ENCODE assay signal across 26 cellular contexts in the genomic region with DNA sequence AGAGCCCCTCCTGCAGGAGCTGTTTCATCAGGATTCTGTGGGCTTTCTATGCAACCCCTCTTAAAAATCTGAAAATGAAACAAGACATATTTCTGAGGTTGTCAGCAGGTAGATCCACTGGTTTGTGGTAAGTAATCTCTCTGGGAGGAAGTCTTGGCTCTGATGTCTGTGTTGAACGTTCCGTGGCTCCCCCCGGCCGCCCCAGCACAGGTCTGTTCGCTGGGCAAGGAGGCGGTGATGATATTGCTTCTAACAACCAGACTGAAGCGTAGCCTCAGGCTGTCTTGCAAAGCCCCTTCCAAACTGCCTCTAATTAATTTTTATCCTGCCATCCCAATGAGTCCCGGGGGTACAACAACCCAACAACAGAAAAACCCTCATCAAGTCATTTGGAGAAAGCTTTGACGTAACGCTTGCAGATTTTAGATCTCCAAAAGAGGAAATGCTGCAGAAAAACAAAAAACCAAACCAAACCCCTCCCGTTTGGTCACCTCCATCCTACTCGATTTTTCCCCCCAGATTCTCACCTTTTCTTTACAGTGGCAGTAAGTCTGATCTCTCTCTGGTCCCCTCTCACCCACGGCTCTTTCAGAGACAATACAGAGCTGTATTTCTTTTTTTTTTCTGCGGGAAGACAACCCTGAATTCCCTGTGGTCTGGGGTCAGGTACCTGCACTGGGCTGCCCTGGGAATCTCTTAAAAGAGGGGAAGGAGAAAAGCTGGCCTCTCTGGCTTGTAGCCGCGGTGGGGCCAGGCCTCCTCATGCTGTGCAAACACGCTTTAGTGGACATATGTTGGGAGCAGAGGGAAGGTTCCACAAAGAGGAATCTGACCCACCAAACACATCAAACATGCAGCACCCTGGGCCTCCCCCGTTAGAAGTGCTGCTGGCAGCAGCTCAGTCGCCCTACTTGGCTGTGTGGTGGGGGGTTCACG.
"Had no signal": no experiment of that assay in that cellular context is flagged by ENCODE, and none has a peak within 500 bp of the region (broad histone marks: within the 10 kb centered on the region; RNA-seq: fewer than 3 reads in every experiment).

No MANE protein-coding gene starts in this region.

- H3K36me3 ChIP-seq: heart right ventricle, sigmoid colon, thyroid gland, upper lobe of right lung, WERI-Rb-1 had no signal

- H3K4me1 Mint-ChIP-seq: activated naive CD8-positive, alpha-beta T cell treated with anti-CD3 and anti-CD28 coated beads, Interleukin-2, amount 50 U/mL, for 24 hours; memory B cell; T-cell had no signal

- H3K4me3 ChIP-seq: body of pancreas, heart right ventricle, sigmoid colon, smooth muscle cell, thyroid gland, upper lobe of right lung had no signal

- H3K27me3 Mint-ChIP-seq: activated naive CD8-positive, alpha-beta T cell treated with anti-CD3 and anti-CD28 coated beads, Interleukin-2, amount 50 U/mL, for 24 hours; T-cell had no signal

- H3K4me1 ChIP-seq: body of pancreas, sigmoid colon, thyroid gland, upper lobe of right lung had no signal

- ATAC-seq: activated CD8-positive, alpha-beta T cell treated with anti-CD3 and anti-CD28 coated beads, Interleukin-2, amount 10 ng/mL, durations not matched to agents 7 days and 5 days; activated naive CD8-positive, alpha-beta T cell treated with anti-CD3 and anti-CD28 coated beads, Interleukin-2, amount 50 U/mL, for 24 hours; body of pancreas; heart right ventricle; left colon; T-cell; upper lobe of right lung had no signal

- H3K27ac ChIP-seq: body of pancreas, heart right ventricle, sigmoid colon, thyroid gland, upper lobe of right lung, WERI-Rb-1 had no signal

- H3K9me3 Mint-ChIP-seq: activated naive CD8-positive, alpha-beta T cell treated with anti-CD3 and anti-CD28 coated beads, Interleukin-2, amount 50 U/mL, for 24 hours; activated T-helper 1 cell treated with anti-CD3 and anti-CD28 coated beads, Interleukin-12 subunit alpha, Interleukin-12 subunit beta, Interleukin-2, Interleukin-4 antibody, amounts not matched to agents 30 ng/mL and 10 ng/mL and 1 ng/mL, durations not matched to agents 14 hours and 24 hours and 36 hours; memory B cell; nephron; stimulated activated naive CD8-positive, alpha-beta T cell treated with anti-CD3 and anti-CD28 coated beads, Interleukin-15, Interleukin-2, amounts not matched to agents 100 ng/mL and 50 ng/mL, for 24 hours; T-cell; T-helper 2 cell treated with Interferon-gamma antibody and Interleukin-4, amounts not matched to agents 5 μg/mL and 100 μg/mL, for 36 hours had no signal

- H3K27ac Mint-ChIP-seq: activated CD8-positive, alpha-beta T cell treated with anti-CD3 and anti-CD28 coated beads, Interleukin-2, amount 10 ng/mL, durations not matched to agents 7 days and 5 days; activated naive CD8-positive, alpha-beta T cell treated with anti-CD3 and anti-CD28 coated beads, Interleukin-2, amount 50 U/mL, for 24 hours; activated T-helper 1 cell treated with anti-CD3 and anti-CD28 coated beads, Interleukin-12 subunit alpha, Interleukin-12 subunit beta, Interleukin-2, Interleukin-4 antibody, amounts not matched to agents 30 ng/mL and 10 ng/mL and 1 ng/mL, durations not matched to agents 14 hours and 24 hours and 36 hours; memory B cell; stimulated activated naive CD8-positive, alpha-beta T cell treated with anti-CD3 and anti-CD28 coated beads, Interleukin-15, Interleukin-2, amounts not matched to agents 100 ng/mL and 50 ng/mL, for 24 hours; T-cell; T-helper 2 cell treated with Interferon-gamma antibody and Interleukin-4, amounts not matched to agents 5 μg/mL and 100 μg/mL, for 36 hours had no signal

- H3K27me3 ChIP-seq: body of pancreas, sigmoid colon, thyroid gland, upper lobe of right lung had no signal

- H3K4me3 Mint-ChIP-seq: activated CD8-positive, alpha-beta T cell treated with anti-CD3 and anti-CD28 coated beads, Interleukin-2, amount 10 ng/mL, durations not matched to agents 7 days and 5 days; activated naive CD8-positive, alpha-beta T cell treated with anti-CD3 and anti-CD28 coated beads, Interleukin-2, amount 50 U/mL, for 24 hours; activated T-helper 1 cell treated with anti-CD3 and anti-CD28 coated beads, Interleukin-12 subunit alpha, Interleukin-12 subunit beta, Interleukin-2, Interleukin-4 antibody, amounts not matched to agents 30 ng/mL and 10 ng/mL and 1 ng/mL, durations not matched to agents 14 hours and 24 hours and 36 hours; memory B cell; nephron; stimulated activated naive CD8-positive, alpha-beta T cell treated with anti-CD3 and anti-CD28 coated beads, Interleukin-15, Interleukin-2, amounts not matched to agents 100 ng/mL and 50 ng/mL, for 24 hours; T-cell; T-helper 2 cell treated with Interferon-gamma antibody and Interleukin-4, amounts not matched to agents 5 μg/mL and 100 μg/mL, for 36 hours had no signal

- H3K9me3 ChIP-seq: body of pancreas, heart right ventricle, sigmoid colon, thyroid gland, upper lobe of right lung had no signal

- H3K36me3 Mint-ChIP-seq: memory B cell, T-cell had no signal

- DNase-seq: activated CD4-positive, alpha-beta T cell treated with anti-CD3 and anti-CD28 coated beads for 1 hour; activated CD4-positive, alpha-beta T cell treated with anti-CD3 and anti-CD28 coated beads, Interleukin-2, amount 50 U/mL, for 1 hour; activated CD8-positive, alpha-beta T cell treated with anti-CD3 and anti-CD28 coated beads, Interleukin-2, amount 10 ng/mL, durations not matched to agents 7 days and 5 days; activated gamma-delta T cell; activated naive CD4-positive, alpha-beta T cell treated with anti-CD3 and anti-CD28 coated beads, Interleukin-2, amount 50 U/mL, for 16 hours; activated naive CD8-positive, alpha-beta T cell treated with anti-CD3 and anti-CD28 coated beads, Interleukin-2, amount 50 U/mL, for 24 hours; body of pancreas; dermis blood vessel endothelial cell; effector CD8-positive, alpha-beta T cell; heart right ventricle; left colon; occipital lobe; posterior cingulate gyrus; sigmoid colon; stimulated activated CD4-positive, alpha-beta T cell treated with anti-CD3 and anti-CD28 coated beads, Interleukin-15, amount 100 ng/mL, for 24 hours; stimulated activated CD4-positive, alpha-beta T cell treated with anti-CD3 and anti-CD28 coated beads, Interleukin-2, amount 100 ng/mL, for 48 hours; T-cell; thyroid gland; upper lobe of right lung had no signal
